ENCODE assay signal across 9 cellular contexts in the genomic region with DNA sequence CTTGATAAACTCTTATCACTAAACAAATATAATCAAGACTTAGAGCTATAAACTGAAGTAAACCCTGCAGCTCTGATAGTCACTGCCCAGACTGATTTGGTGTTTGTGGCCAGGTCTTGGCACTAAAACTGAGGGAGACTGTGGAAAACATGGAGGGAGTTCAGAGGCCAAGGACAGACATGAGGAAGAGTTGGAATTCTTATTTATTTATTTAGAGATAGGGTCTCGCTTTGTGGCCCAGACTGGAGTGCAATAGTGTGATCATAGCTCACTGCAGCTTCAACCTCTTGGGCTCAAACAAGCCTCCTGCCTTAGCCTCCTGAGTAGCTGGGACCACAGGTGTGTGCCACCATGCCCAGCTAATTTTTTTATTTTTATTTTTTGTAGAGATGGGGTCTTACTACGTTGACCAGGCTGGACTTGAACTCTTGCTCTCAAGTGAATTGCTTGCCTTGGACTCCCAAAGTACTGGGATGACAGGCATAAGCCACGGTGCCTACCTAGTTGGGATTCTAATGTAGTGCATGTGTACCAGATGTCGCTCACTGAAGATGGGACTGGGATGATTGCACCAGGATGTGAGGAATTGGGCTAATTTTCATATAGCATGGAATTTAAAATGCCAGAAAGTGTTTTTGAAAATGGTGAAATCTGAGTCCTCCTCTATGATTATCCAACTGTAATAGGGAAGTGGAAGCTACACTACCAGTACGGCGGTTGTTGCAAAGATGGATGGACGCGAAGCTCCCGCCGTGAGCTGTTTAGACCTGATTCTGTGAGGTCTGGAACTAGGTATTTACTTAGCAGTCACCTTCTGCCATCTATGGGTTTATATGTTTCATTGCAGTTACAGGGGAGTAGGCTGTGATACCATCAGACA. TPM values are rescaled to one million over a fixed set of nuclear protein-coding genes. Genes with fewer than 3 reads are reported as not detected.
DNase-seq lines count a peak whose midpoint lies in the region; ATAC-seq and TF ChIP-seq lines count a peak whose summit lies in the region.
"Had no signal": no experiment of that assay in that cellular context is flagged by ENCODE, and none has a peak within 500 bp of the region (broad histone marks: within the 10 kb centered on the region; RNA-seq: fewer than 3 reads in every experiment).

No MANE protein-coding gene starts in this region.

- H3K27me3 Mint-ChIP-seq in CD4-positive, alpha-beta T cell: no peaks in the 10 kb centered on the region
- no peaks in the 10 kb centered on the region for H3K27me3 Mint-ChIP-seq in activated CD4-positive, alpha-beta T cell treated with anti-CD3 and anti-CD28 coated beads for 36 hours
- no peaks in the 10 kb centered on the region for H3K27me3 Mint-ChIP-seq in stimulated activated naive CD8-positive, alpha-beta T cell treated with anti-CD3 and anti-CD28 coated beads, Interleukin-15, Interleukin-2, amounts not matched to agents 100 ng/mL and 50 ng/mL, for 24 hours

- H2BK120ac ChIP-seq in mesenchymal stem cell (ENCODE audit: low read depth, low read length): no peak overlapping the region

- H4K91ac ChIP-seq in mesenchymal stem cell (ENCODE audit: low read length): no peak overlapping the region

- no peak overlapping the region for H2BK15ac ChIP-seq in mesenchymal stem cell (ENCODE audit: low read depth, poor library complexity, severe bottlenecking)

- H3K36me3 ChIP-seq in effector memory CD4-positive, alpha-beta T cell (ENCODE audit: control insufficient read depth, insufficient read depth, low read length): no peaks in the 10 kb centered on the region
- H3K36me3 ChIP-seq in mesenchymal stem cell (ENCODE audit: control insufficient read depth in 1 of 2, insufficient read depth in 2 of 2, low read depth in 1 of 2, low read length in 2 of 2): no peaks in the 10 kb centered on the region

- H2BK5ac ChIP-seq in mesenchymal stem cell (ENCODE audit: low read depth, low read length, poor library complexity, severe bottlenecking): no peak overlapping the region

- H3K9ac ChIP-seq in mesenchymal stem cell (ENCODE audit: low read length): peak overlapping the region; percentile 54

- no peaks in the 10 kb centered on the region for H3K9me3 Mint-ChIP-seq in CD4-positive, alpha-beta T cell
- H3K9me3 Mint-ChIP-seq in activated CD4-positive, alpha-beta T cell treated with anti-CD3 and anti-CD28 coated beads for 36 hours (ENCODE audit: low read depth): no peaks in the 10 kb centered on the region
- no peaks in the 10 kb centered on the region for H3K9me3 Mint-ChIP-seq in stimulated activated naive CD8-positive, alpha-beta T cell treated with anti-CD3 and anti-CD28 coated beads, Interleukin-15, Interleukin-2, amounts not matched to agents 100 ng/mL and 50 ng/mL, for 24 hours

- no peak overlapping the region for H3K27ac ChIP-seq in CD4-positive, alpha-beta T cell (ENCODE audit: low read depth, low read length)
- H3K27ac ChIP-seq in effector memory CD4-positive, alpha-beta T cell (ENCODE audit: insufficient read depth, low read length, poor library complexity, severe bottlenecking): no peak overlapping the region
- no peak overlapping the region for H3K27ac ChIP-seq in mesenchymal stem cell (ENCODE audit: low read length, poor library complexity, severe bottlenecking)

- H3K27me3 ChIP-seq in CD4-positive, alpha-beta T cell (ENCODE audit: control insufficient read depth, insufficient read depth, low read length): no peaks in the 10 kb centered on the region
- no peaks in the 10 kb centered on the region for H3K27me3 ChIP-seq in effector memory CD4-positive, alpha-beta T cell (replicated peaks; ENCODE audit: control insufficient read depth, insufficient read depth, low read length, poor library complexity, severe bottlenecking)
- peaks cover 2 to 18% of the 10 kb centered on the region in 2 experiments for H3K27me3 ChIP-seq in mesenchymal stem cell (ENCODE audit: control insufficient read depth in 1 of 2, insufficient read depth in 1 of 2, low read length in 2 of 2)

- H2AFZ ChIP-seq in mesenchymal stem cell (ENCODE audit: low read depth, low read length): no peak overlapping the region

- H3K4me3 ChIP-seq in effector memory CD4-positive, alpha-beta T cell (ENCODE audit: insufficient read depth, low read depth, low read length, poor library complexity, severe bottlenecking): peak overlapping the region; percentile 19
- peak overlapping the region in 1 of 2 experiments; percentile 2 for H3K4me3 ChIP-seq in mesenchymal stem cell (ENCODE audit: insufficient read depth in 1 of 2, low read depth in 1 of 2, low read length in 2 of 2)

- peak overlapping the region in 1 of 2 experiments; percentile 48 for H2BK12ac ChIP-seq in mesenchymal stem cell (ENCODE audit: low read length in 2 of 2)

- no peak overlapping the region for H2AK5ac ChIP-seq in mesenchymal stem cell (ENCODE audit: low read length, severe bottlenecking)

- peak overlapping the region; percentile 27 for H3K4me2 ChIP-seq in mesenchymal stem cell (ENCODE audit: low read length, poor library complexity, severe bottlenecking)

- no peaks in the 10 kb centered on the region for H3K79me1 ChIP-seq in mesenchymal stem cell (replicated peaks; ENCODE audit: low read length, poor library complexity, severe bottlenecking)

- POLR2A ChIA-PET in CD4-positive, alpha-beta T cell (lab: Charles Lee): interaction anchor here (0.6 to 4.8 kb wide), 23 partner anchors 10 to 576 kb away, joined by 3 to 34 read pairs (median 5); a partner anchor contains a TSS
- POLR2A ChIA-PET in activated CD4-positive, alpha-beta T cell treated with anti-CD3 and anti-CD28 coated beads for 36 hours (lab: Charles Lee): interaction anchor here (0.6 to 2.1 kb wide), 12 partner anchors 53 to 575 kb away, joined by 3 to 10 read pairs (median 4); a partner anchor contains a TSS

- peak; percentile 25 to 52 (median 39) for DNase-seq in CD4-positive, alpha-beta T cell
- DNase-seq in GM19240 (ENCODE audit: insufficient read length, low spot score) (peak; percentile 44), NCI-H524 treated with DMSO at 0.1 percent for 48 hours (lab: John Stamatoyannopoulos, UW) (peak; percentile 29), mesenchymal stem cell (peak; percentile 80)
- peak; percentile 76 for DNase-seq in activated CD4-positive, alpha-beta T cell treated with anti-CD3 and anti-CD28 coated beads for 36 hours
- DNase-seq in effector memory CD4-positive, alpha-beta T cell: peak in 2 of 3 donors; percentile 16 to 18

- 39% methylated on average over 10 of the region's 10 CpGs for WGBS in mesenchymal stem cell

- no peak overlapping the region for H4K8ac ChIP-seq in mesenchymal stem cell (ENCODE audit: low read length)

- peak overlapping the region in 1 of 2 experiments; percentile 38 for H3K23ac ChIP-seq in mesenchymal stem cell (ENCODE audit: low read length in 2 of 2)

- H3K4me3 Mint-ChIP-seq in CD4-positive, alpha-beta T cell: peak overlapping the region; percentile 85
- peak overlapping the region; percentile 54 for H3K4me3 Mint-ChIP-seq in activated CD4-positive, alpha-beta T cell treated with anti-CD3 and anti-CD28 coated beads for 36 hours
- peak overlapping the region; percentile 56 for H3K4me3 Mint-ChIP-seq in stimulated activated naive CD8-positive, alpha-beta T cell treated with anti-CD3 and anti-CD28 coated beads, Interleukin-15, Interleukin-2, amounts not matched to agents 100 ng/mL and 50 ng/mL, for 24 hours

- H3K27ac Mint-ChIP-seq in CD4-positive, alpha-beta T cell: peak overlapping the region; percentile 52
- H3K27ac Mint-ChIP-seq in activated CD4-positive, alpha-beta T cell treated with anti-CD3 and anti-CD28 coated beads for 36 hours: peak overlapping the region; percentile 80
- peak overlapping the region; percentile 76 for H3K27ac Mint-ChIP-seq in stimulated activated naive CD8-positive, alpha-beta T cell treated with anti-CD3 and anti-CD28 coated beads, Interleukin-15, Interleukin-2, amounts not matched to agents 100 ng/mL and 50 ng/mL, for 24 hours

- no peaks in the 10 kb centered on the region for H3K36me3 Mint-ChIP-seq in CD4-positive, alpha-beta T cell (ENCODE audit: low read depth)
- no peaks in the 10 kb centered on the region for H3K36me3 Mint-ChIP-seq in activated CD4-positive, alpha-beta T cell treated with anti-CD3 and anti-CD28 coated beads for 36 hours (ENCODE audit: low read depth)
- H3K36me3 Mint-ChIP-seq in stimulated activated naive CD8-positive, alpha-beta T cell treated with anti-CD3 and anti-CD28 coated beads, Interleukin-15, Interleukin-2, amounts not matched to agents 100 ng/mL and 50 ng/mL, for 24 hours (ENCODE audit: low read depth): no peaks in the 10 kb centered on the region

- CTCF ChIA-PET in CD4-positive, alpha-beta T cell (lab: Charles Lee): interaction anchor here (0.5 to 2.4 kb wide), 38 partner anchors 9 to 589 kb away, joined by 3 to 19 read pairs (median 4); no protein-coding TSS in a partner anchor
- CTCF ChIA-PET in activated CD4-positive, alpha-beta T cell treated with anti-CD3 and anti-CD28 coated beads for 36 hours (lab: Charles Lee): interaction anchor here (0.6 to 5.3 kb wide), 66 partner anchors 9 to 553 kb away, joined by 3 to 42 read pairs (median 4); a partner anchor contains a TSS

- no peak overlapping the region for H3K4ac ChIP-seq in mesenchymal stem cell (ENCODE audit: low read depth in 1 of 2, low read length in 2 of 2)

- TF ChIP-seq CTCF in CD4-positive, alpha-beta T cell (IDR thresholded peaks at IDR 0.05): peak; percentile 81

- no peaks in the 10 kb centered on the region for H3K9me3 ChIP-seq in CD4-positive, alpha-beta T cell (ENCODE audit: control insufficient read depth, low read length)
- H3K9me3 ChIP-seq in effector memory CD4-positive, alpha-beta T cell (ENCODE audit: control insufficient read depth, low read length): no peaks in the 10 kb centered on the region
- H3K9me3 ChIP-seq in mesenchymal stem cell (ENCODE audit: control insufficient read depth, low read length): no peaks in the 10 kb centered on the region

- ATAC-seq in CD4-positive, alpha-beta T cell (ENCODE audit: poor library complexity): peak; percentile 89
- ATAC-seq in HG03469 (IDR thresholded peaks at IDR 0.05; ENCODE audit: unreplicated experiment): peak; percentile 74
- ATAC-seq in activated CD4-positive, alpha-beta T cell treated with anti-CD3 and anti-CD28 coated beads for 36 hours: peak; percentile 70

- intact Hi-C loops in CD4-positive, alpha-beta T cell (cut with DNase I, micrococcal nuclease): loop anchor here (1.0 to 10.0 kb wide), 7 partner anchors 94 to 1243 kb away; no protein-coding TSS in a partner anchor
- intact Hi-C loops in activated CD4-positive, alpha-beta T cell treated with anti-CD3 and anti-CD28 coated beads for 36 hours (cut with DNase I, micrococcal nuclease): loop anchor here (1.0 to 10.0 kb wide), 15 partner anchors 33 to 1228 kb away; a partner anchor contains a TSS

- H3K18ac ChIP-seq in mesenchymal stem cell (ENCODE audit: low read depth in 1 of 2, low read length in 2 of 2): no peak overlapping the region

- H3K4me1 ChIP-seq in effector memory CD4-positive, alpha-beta T cell (ENCODE audit: control insufficient read depth, insufficient read depth, low read length, poor library complexity, severe bottlenecking): peaks cover 12% of the 10 kb centered on the region
- H3K4me1 ChIP-seq in mesenchymal stem cell (ENCODE audit: control insufficient read depth, insufficient read depth, low read depth, low read length): peaks cover 8% of the 10 kb centered on the region

- peaks cover 52% of the 10 kb centered on the region for H3K4me1 Mint-ChIP-seq in CD4-positive, alpha-beta T cell (ENCODE audit: low read depth)
- H3K4me1 Mint-ChIP-seq in activated CD4-positive, alpha-beta T cell treated with anti-CD3 and anti-CD28 coated beads for 36 hours: peaks cover 63% of the 10 kb centered on the region
- H3K4me1 Mint-ChIP-seq in stimulated activated naive CD8-positive, alpha-beta T cell treated with anti-CD3 and anti-CD28 coated beads, Interleukin-15, Interleukin-2, amounts not matched to agents 100 ng/mL and 50 ng/mL, for 24 hours (ENCODE audit: low read depth): peaks cover 64% of the 10 kb centered on the region

- no peak overlapping the region for H3K14ac ChIP-seq in mesenchymal stem cell (ENCODE audit: low read length in 2 of 2)

RNA-seq across cellular contexts. Expression of a gene that starts 52.7 kb away (rescaled TPM):
- 10 to 100 TPM; 49.8 to 52.0 TPM for total RNA-seq in CD4-positive, alpha-beta T cell
- 100 to 1,000 TPM; 121 to 127 TPM for total RNA-seq in activated CD4-positive, alpha-beta T cell treated with anti-CD3 and anti-CD28 coated beads for 36 hours
- not detected for polyA plus RNA-seq in mesenchymal stem cell (2013, experiment 1 of 2)
- not detected for polyA plus RNA-seq in mesenchymal stem cell (2013, experiment 2 of 2)
- total RNA-seq: temporal lobe had no signal

Comparison
In these comparisons a context has a peak if more than half of its experiments do, and no peak if none do; other contexts are left out.
1. DNase-seq: peak in every context shown above with its lines; median percentile 80 in mesenchymal stem cell; 76 in activated CD4-positive, alpha-beta T cell treated with anti-CD3 and anti-CD28 coated beads for 36 hours; 44 in GM19240; 39 in CD4-positive, alpha-beta T cell; 29 in NCI-H524 treated with DMSO at 0.1 percent for 48 hours; 17 in effector memory CD4-positive, alpha-beta T cell.